9 cellular contexts compared by ENCODE assay signal in genomic region chr14:77151245-77151644, GRCh38. TPM values are rescaled to one million over a fixed set of nuclear protein-coding genes. Genes with fewer than 3 reads are reported as not detected.
A peak's percentile ranks its signal among the peaks of the same experiment; 100 is the strongest.
DNase-seq lines count a peak whose midpoint lies in the region; ATAC-seq and TF ChIP-seq lines count a peak whose summit lies in the region.
"Had no signal": no experiment of that assay in that cellular context is flagged by ENCODE, and none has a peak within 500 bp of the region (broad histone marks: within the 10 kb centered on the region; RNA-seq: fewer than 3 reads in every experiment).

No MANE protein-coding gene starts in this region.

- H3K4me3 Mint-ChIP-seq in neural progenitor cell: no peak overlapping the region
- no peak overlapping the region for H3K4me3 Mint-ChIP-seq in stimulated activated memory B cell treated with anti-CD40 and anti-IgM and Interleukin-4, amounts not matched to agents 10 μg/mL and 1 μg/mL and 100 μg/mL, for 72 hours

- no peaks in the 10 kb centered on the region for H3K36me3 ChIP-seq in neural progenitor cell

- peaks cover 12% of the 10 kb centered on the region for H3K4me1 ChIP-seq in neural progenitor cell

- peaks cover 12% of the 10 kb centered on the region for H3K27me3 ChIP-seq in neural progenitor cell

- H3K4me2 ChIP-seq in neural progenitor cell: no peak overlapping the region

- H3K27me3 Mint-ChIP-seq in neural progenitor cell (ENCODE audit: insufficient read depth, low read depth): peaks cover 29% of the 10 kb centered on the region
- peaks cover 39% of the 10 kb centered on the region for H3K27me3 Mint-ChIP-seq in stimulated activated memory B cell treated with anti-CD40 and anti-IgM and Interleukin-4, amounts not matched to agents 10 μg/mL and 1 μg/mL and 100 μg/mL, for 72 hours

- peak overlapping the region; percentile 48 for H2AFZ ChIP-seq in neural progenitor cell (replicated peaks)

- no peaks in the 10 kb centered on the region for H4K20me1 ChIP-seq in neural progenitor cell (ENCODE audit: low read depth)

- in situ Hi-C loops in astrocyte of the spinal cord (cut with HindIII; ENCODE audit: low sequenced_read_pairs): no loop called here

- H3K27ac Mint-ChIP-seq in neural progenitor cell: no peak overlapping the region
- no peak overlapping the region for H3K27ac Mint-ChIP-seq in stimulated activated memory B cell treated with anti-CD40 and anti-IgM and Interleukin-4, amounts not matched to agents 10 μg/mL and 1 μg/mL and 100 μg/mL, for 72 hours

- no peak for ATAC-seq in stimulated activated memory B cell treated with anti-CD40 and anti-IgM and Interleukin-4, amounts not matched to agents 10 μg/mL and 1 μg/mL and 100 μg/mL, for 72 hours
- ATAC-seq in HG03439 (IDR thresholded peaks at IDR 0.05; ENCODE audit: unreplicated experiment): no peak

- peaks cover 33% of the 10 kb centered on the region for H3K4me1 Mint-ChIP-seq in neural progenitor cell
- H3K4me1 Mint-ChIP-seq in stimulated activated memory B cell treated with anti-CD40 and anti-IgM and Interleukin-4, amounts not matched to agents 10 μg/mL and 1 μg/mL and 100 μg/mL, for 72 hours: no peaks in the 10 kb centered on the region

- DNase-seq in NCI-H2081 (lab: John Stamatoyannopoulos, UW) (peak; percentile 21 to 44), NCI-H2081 treated with DMSO at 0.1 percent for 48 hours (lab: John Stamatoyannopoulos, UW) (no peak), NCI-H1092 (lab: John Stamatoyannopoulos, UW) (peak; percentile 18), astrocyte of the spinal cord (ENCODE audit: low read depth, low spot score) (no peak), neural progenitor cell (ENCODE audit: low spot score) (peak; percentile 67), NCI-H1048 (lab: John Stamatoyannopoulos, UW) (no peak)

- no peak overlapping the region for H3K27ac ChIP-seq in neural progenitor cell

- no peaks in the 10 kb centered on the region for H3K9me3 Mint-ChIP-seq in neural progenitor cell
- no peaks in the 10 kb centered on the region for H3K9me3 Mint-ChIP-seq in stimulated activated memory B cell treated with anti-CD40 and anti-IgM and Interleukin-4, amounts not matched to agents 10 μg/mL and 1 μg/mL and 100 μg/mL, for 72 hours

- H3K79me2 ChIP-seq in neural progenitor cell (ENCODE audit: low read depth): no peaks in the 10 kb centered on the region

- H3K4me3 ChIP-seq in astrocyte of the spinal cord (ENCODE audit: low read depth, low read length) (no peak overlapping the region), neural progenitor cell (no peak overlapping the region)
- H3K4me3 ChIP-seq: lung had no signal

- TF ChIP-seq CTCF in astrocyte of the spinal cord (IDR thresholded peaks at IDR 0.05; ENCODE audit: low read depth, low read length): peak; percentile 66
- TF ChIP-seq CTCF in neural progenitor cell (IDR thresholded peaks at IDR 0.05): peak; percentile 77

- no peaks in the 10 kb centered on the region for H3K9me3 ChIP-seq in neural progenitor cell (ENCODE audit: low read depth)

- H3F3A ChIP-seq in neural progenitor cell (ENCODE audit: low read depth): peaks cover 13% of the 10 kb centered on the region

- no peaks in the 10 kb centered on the region for H3K36me3 Mint-ChIP-seq in neural progenitor cell
- H3K36me3 Mint-ChIP-seq in stimulated activated memory B cell treated with anti-CD40 and anti-IgM and Interleukin-4, amounts not matched to agents 10 μg/mL and 1 μg/mL and 100 μg/mL, for 72 hours: no peaks in the 10 kb centered on the region

- no peak overlapping the region for H3K9ac ChIP-seq in neural progenitor cell

RNA-seq across cellular contexts. Expression of gene ZDHHC22, which starts 9.7 kb away (rescaled TPM):
- total RNA-seq in neural progenitor cell (ENCODE audit: low replicate concordance): 0.07 and 0.31 TPM in 2 replicates
- total RNA-seq: lung had no signal

RNA-seq across cellular contexts. Expression of gene TMEM63C, which starts 30.4 kb away (rescaled TPM):
- 1.1 and 1.5 TPM in 2 replicates for total RNA-seq in neural progenitor cell (ENCODE audit: low replicate concordance)

RNA-seq across cellular contexts. Expression of gene CIPC, which starts 53.2 kb away (rescaled TPM):
- 22.5 and 24.3 TPM in 2 replicates for total RNA-seq in neural progenitor cell (ENCODE audit: low replicate concordance)

Comparison
In these comparisons a context has a peak if more than half of its experiments do, and no peak if none do; other contexts are left out.
1. DNase-seq: peak in NCI-H2081 (2 of 2), NCI-H1092 (single experiment) and neural progenitor cell (single experiment); none in NCI-H2081 treated with DMSO at 0.1 percent for 48 hours (single experiment), astrocyte of the spinal cord (single experiment) and NCI-H1048 (single experiment).